16 cellular contexts compared by ENCODE assay signal in the genomic region with DNA sequence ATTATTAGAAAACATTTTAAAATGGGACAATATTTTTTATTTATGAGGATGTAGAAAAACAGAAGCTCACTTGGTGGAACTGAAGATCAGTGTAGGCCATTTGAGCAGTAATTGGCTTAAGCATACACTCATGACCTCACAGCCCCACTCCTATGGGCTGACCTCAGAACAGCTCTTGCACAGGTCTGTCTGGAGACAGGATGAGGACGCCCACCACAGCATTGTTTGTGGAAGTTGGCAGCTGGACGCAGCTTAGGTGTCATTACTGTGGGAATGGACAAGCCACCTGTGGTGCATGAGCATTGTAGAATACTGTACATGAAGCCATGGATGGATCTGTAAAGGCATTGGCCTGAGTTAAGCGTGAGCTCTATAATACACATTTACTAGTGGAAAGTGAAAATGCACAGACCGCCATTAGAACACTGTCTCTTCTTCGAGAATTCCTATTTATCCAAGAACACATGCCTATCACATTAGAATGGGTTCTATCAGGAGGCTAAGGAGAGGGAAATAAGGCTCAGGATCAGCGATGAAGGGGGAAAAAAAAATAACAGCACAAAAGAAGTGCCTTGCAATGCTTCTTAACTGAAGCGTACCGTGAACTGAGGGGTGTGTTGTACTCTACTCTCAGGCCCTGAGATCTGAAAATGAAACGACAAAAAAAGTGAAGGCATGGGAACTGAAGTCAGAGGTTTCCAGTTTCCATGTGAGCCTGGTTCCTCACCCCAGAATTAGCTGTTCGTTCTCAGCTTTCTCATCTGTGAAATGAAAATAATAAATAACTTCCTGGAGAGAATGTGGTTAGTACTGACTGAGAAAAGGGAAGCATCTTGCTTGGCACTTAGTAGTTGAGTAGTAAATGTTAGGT. TPM values are rescaled to one million over a fixed set of nuclear protein-coding genes. Genes with fewer than 3 reads are reported as not detected.
DNase-seq lines count a peak whose midpoint lies in the region; ATAC-seq lines count a peak whose summit lies in the region.
"Had no signal": no experiment of that assay in that cellular context is flagged by ENCODE, and none has a peak within 500 bp of the region (broad histone marks: within the 10 kb centered on the region; RNA-seq: fewer than 3 reads in every experiment).

No MANE protein-coding gene starts in this region.

- peak; percentile 80 for ATAC-seq in GM19035 (IDR thresholded peaks at IDR 0.05; ENCODE audit: unreplicated experiment)
- ATAC-seq in HG02588 (IDR thresholded peaks at IDR 0.05; ENCODE audit: unreplicated experiment), result peak; percentile 80
- ATAC-seq in HG03378 (IDR thresholded peaks at IDR 0.05; ENCODE audit: unreplicated experiment), result peak; percentile 76
- ATAC-seq: foreskin keratinocyte, left lobe of liver had no signal

- no peaks in the 10 kb centered on the region for H3K9me3 Mint-ChIP-seq in immature natural killer cell
- H3K9me3 Mint-ChIP-seq: activated CD4-positive, alpha-beta memory T cell treated with anti-CD3 and anti-CD28 coated beads, Interleukin-2, amount 10 ng/mL, durations not matched to agents 7 days and 5 days had no signal

- H3K36me3 Mint-ChIP-seq in immature natural killer cell, result no peaks in the 10 kb centered on the region
- H3K36me3 Mint-ChIP-seq: activated naive CD8-positive, alpha-beta T cell had no signal

- H3K27me3 ChIP-seq in BLaER1, result no peaks in the 10 kb centered on the region
- H3K27me3 ChIP-seq: foreskin keratinocyte had no signal

- H4K20me1 ChIP-seq in BLaER1, result no peaks in the 10 kb centered on the region

- H3K4me1 ChIP-seq in BLaER1, result peaks cover 10% of the 10 kb centered on the region

- peak overlapping the region; percentile 27; the same call in 1 of the 2 replicates for H3K4me2 ChIP-seq in BLaER1

- H3K4me3 Mint-ChIP-seq in immature natural killer cell, result no peak overlapping the region
- H3K4me3 Mint-ChIP-seq: activated CD4-positive, alpha-beta memory T cell treated with anti-CD3 and anti-CD28 coated beads, Interleukin-2, amount 10 ng/mL, durations not matched to agents 7 days and 5 days; activated naive CD8-positive, alpha-beta T cell had no signal

- H3K4me1 Mint-ChIP-seq in immature natural killer cell, result no peaks in the 10 kb centered on the region
- H3K4me1 Mint-ChIP-seq: activated CD4-positive, alpha-beta memory T cell treated with anti-CD3 and anti-CD28 coated beads, Interleukin-2, amount 10 ng/mL, durations not matched to agents 7 days and 5 days had no signal

- no peaks in the 10 kb centered on the region for H3K9me3 ChIP-seq in BLaER1

- DNase-seq in NCI-H1930 (lab: John Stamatoyannopoulos, UW), result no peak
- DNase-seq in SHP77 (lab: John Stamatoyannopoulos, UW), result no peak
- DNase-seq in immature natural killer cell, result no peak
- DNase-seq in activated CD4-positive, alpha-beta T cell treated with anti-CD3 and anti-CD28 coated beads for 1 hour, result no peak
- DNase-seq: activated CD4-positive, alpha-beta memory T cell treated with anti-CD3 and anti-CD28 coated beads, Interleukin-2, amount 10 ng/mL, durations not matched to agents 7 days and 5 days; cortex of kidney; foreskin keratinocyte; Kasumi-1; NCI-H524 had no signal

- H3K9ac ChIP-seq in BLaER1, result no peak overlapping the region

- H3K4me3 ChIP-seq in BLaER1, result no peak overlapping the region

- no peaks in the 10 kb centered on the region for H3K36me3 ChIP-seq in BLaER1

- no peak overlapping the region for H3K27ac ChIP-seq in BLaER1
- H3K27ac ChIP-seq: foreskin keratinocyte had no signal

- H3K27me3 Mint-ChIP-seq in immature natural killer cell (ENCODE audit: low read depth in 3 of 3), result peaks cover 2 to 4% (median 2%) of the 10 kb centered on the region in 3 donors

- no peak overlapping the region for H3K27ac Mint-ChIP-seq in immature natural killer cell
- H3K27ac Mint-ChIP-seq: activated CD4-positive, alpha-beta memory T cell treated with anti-CD3 and anti-CD28 coated beads, Interleukin-2, amount 10 ng/mL, durations not matched to agents 7 days and 5 days; activated naive CD8-positive, alpha-beta T cell had no signal

RNA-seq across cellular contexts. Expression of a gene that starts 33.6 kb away (rescaled TPM):
- not detected for polyA plus RNA-seq in immature natural killer cell
- polyA plus RNA-seq: AG04450, foreskin keratinocyte had no signal
